ENCODE assay signal across 1 cellular context in genomic region chr10:88070080-88070880, GRCh38.
TF ChIP-seq lines count a peak whose summit lies in the region.

No MANE protein-coding gene starts in this region.

TF ChIP-seq in GM12878, 131 proteins besides CTCF, POLR2A, EP300 and RAD21 (continued from another document and continues in another):
- TF ChIP-seq HSF1 (IDR thresholded peaks at IDR 0.05; ENCODE audit: low read depth, low read length) (no peak), ZNF384 (IDR thresholded peaks at IDR 0.05; ENCODE audit: borderline replicate concordance, low read depth, low read length) (no peak), ZNF592 (IDR thresholded peaks at IDR 0.05) (no peak), CEBPB (IDR thresholded peaks at IDR 0.05; ENCODE audit: borderline replicate concordance in 1 of 2, low read depth in 2 of 2, low read length in 2 of 2) (0 out of 4 replicates have a peak, but pooled peaks of 1 of the 2 experiments have one; percentile 50), ATF3 (IDR thresholded peaks at IDR 0.05; ENCODE audit: borderline replicate concordance, extremely low read depth, low read depth, low read length) (no peak), ZSCAN29 (IDR thresholded peaks at IDR 0.05) (no peak), SREBF2 (IDR thresholded peaks at IDR 0.05; ENCODE audit: low read length) (0 out of 2 replicates have a peak, but pooled peaks have one; percentile 48), FOXK2 (IDR thresholded peaks at IDR 0.05) (no peak), ASH2L (IDR thresholded peaks at IDR 0.05; ENCODE audit: borderline replicate concordance, low read depth) (no peak), MXI1 (IDR thresholded peaks at IDR 0.05; ENCODE audit: low read depth, low read length) (no peak), KDM1A (IDR thresholded peaks at IDR 0.05; ENCODE audit: borderline replicate concordance) (no peak), RCOR1 (conservative IDR thresholded peaks at IDR 0.05; ENCODE audit: low read depth, low read length) (no peak), MEF2A (IDR thresholded peaks at IDR 0.05; ENCODE audit: insufficient read depth, low read depth, low read length) (peak; percentile 85), ELK1 (IDR thresholded peaks at IDR 0.05; ENCODE audit: low read depth, low read length) (no peak), NFIC (IDR thresholded peaks at IDR 0.05; ENCODE audit: low read depth, low read length) (peak; percentile 99), NKRF (conservative IDR thresholded peaks at IDR 0.05) (no peak), ZNF24 (IDR thresholded peaks at IDR 0.05) (peak; percentile 50; the same call in 1 of the 2 replicates), CREB1 (IDR thresholded peaks at IDR 0.05; ENCODE audit: low read depth) (peak; percentile 65), ZNF622 (IDR thresholded peaks at IDR 0.05) (no peak), ZBED1 (IDR thresholded peaks at IDR 0.05; ENCODE audit: borderline replicate concordance) (peak; percentile 89; the same call in 1 of the 2 replicates), HDAC6 (IDR thresholded peaks at IDR 0.05; ENCODE audit: unreplicated experiment) (no peak), RELA (IDR thresholded peaks at IDR 0.05; ENCODE audit: borderline replicate concordance, partially characterized antibody) (no peak), IRF3 (IDR thresholded peaks at IDR 0.05) (no peak), RELB (IDR thresholded peaks at IDR 0.05; ENCODE audit: low read depth) (peak; percentile 92), ZNF217 (IDR thresholded peaks at IDR 0.05) (peak; percentile 86), NBN (IDR thresholded peaks at IDR 0.05) (0 out of 2 replicates have a peak, but pooled peaks have one; percentile 13), TBL1XR1 (IDR thresholded peaks at IDR 0.05; ENCODE audit: low read depth, low read length) (peak; percentile 97), TCF3 (IDR thresholded peaks at IDR 0.05; ENCODE audit: borderline replicate concordance, insufficient read depth, low read depth, low read length) (peak; percentile 63; the same call in 1 of the 2 replicates), CHD1 (IDR thresholded peaks at IDR 0.05; ENCODE audit: low read depth, low read length) (no peak), MTA2 (IDR thresholded peaks at IDR 0.05; ENCODE audit: low read depth) (peak; percentile 93), BCL3 (IDR thresholded peaks at IDR 0.05; ENCODE audit: borderline replicate concordance, insufficient read depth, low read depth, low read length, poor library complexity, severe bottlenecking) (peak; percentile 98), CHD4 (IDR thresholded peaks at IDR 0.05) (no peak), E2F4 (IDR thresholded peaks at IDR 0.05; ENCODE audit: low read depth, low read length) (no peak), TARDBP (IDR thresholded peaks at IDR 0.05; ENCODE audit: borderline replicate concordance) (no peak), ATF7 (IDR thresholded peaks at IDR 0.05; ENCODE audit: low read depth) (peak; percentile 88), REST (IDR thresholded peaks at IDR 0.05; ENCODE audit: low read depth, low read length) (no peak), NR2C1 (IDR thresholded peaks at IDR 0.05) (no peak), CBX3 (IDR thresholded peaks at IDR 0.05; ENCODE audit: borderline replicate concordance, low read depth) (no peak)
